In the genomic region with DNA sequence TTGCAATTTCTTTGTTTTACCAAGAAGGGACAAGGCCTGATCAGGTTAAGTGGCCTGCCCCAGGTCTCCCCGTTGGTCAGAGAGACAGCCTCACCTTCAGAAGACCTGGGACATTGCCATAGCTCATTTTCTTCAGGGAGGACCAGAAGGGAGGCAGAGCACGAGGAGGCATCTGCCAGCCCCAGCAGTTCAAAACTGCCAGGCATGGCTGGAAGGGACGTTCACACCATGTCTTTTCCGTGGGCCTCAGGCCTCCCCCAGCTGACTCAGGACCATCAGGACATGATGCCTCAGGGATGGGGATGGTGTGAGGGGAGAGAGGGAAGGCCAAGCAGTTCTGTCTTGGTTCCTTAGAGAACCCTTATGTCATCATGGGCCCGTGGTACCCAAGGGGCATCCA, we compare ENCODE assay signal across 19 cellular contexts. TPM values are rescaled to one million over a fixed set of nuclear protein-coding genes. Genes with fewer than 3 reads are reported as not detected.
A peak's percentile ranks its signal among the peaks of the same experiment; 100 is the strongest.
DNase-seq lines count a peak whose midpoint lies in the region; ATAC-seq, FAIRE-seq and TF ChIP-seq lines count a peak whose summit lies in the region.
"Had no signal": no experiment of that assay in that cellular context is flagged by ENCODE, and none has a peak within 500 bp of the region (broad histone marks: within the 10 kb centered on the region; RNA-seq: fewer than 3 reads in every experiment).

No MANE protein-coding gene starts in this region.

- H3K4me1 Mint-ChIP-seq in activated T-helper 2 cell treated with anti-CD3 and anti-CD28 coated beads, Interferon-gamma antibody, Interleukin-2, Interleukin-4, amounts not matched to agents 10 μg/mL and 5 μg/mL and 100 μg/mL, durations not matched to agents 14 hours and 24 hours and 36 hours (ENCODE audit: low read depth): peaks cover 4% of the 10 kb centered on the region
- peaks cover 12% of the 10 kb centered on the region for H3K4me1 Mint-ChIP-seq in osteocyte (ENCODE audit: unreplicated experiment)
- H3K4me1 Mint-ChIP-seq in WTC11: peaks cover 13% of the 10 kb centered on the region

- CTCF ChIA-PET in K562 (lab: Yijun Ruan, JAX; ENCODE audit: low intra/inter-chr PET ratio) (interaction anchor here (6.7 kb wide), 1 partner anchor 67 kb away, joined by 59 read pairs; no protein-coding TSS in a partner anchor), WTC11 (lab: Charles Lee) (interaction anchor here (4.8 to 6.2 kb wide), 3 partner anchors 10 to 68 kb away, joined by 42 to 92 read pairs (median 75); no protein-coding TSS in a partner anchor)

- TF ChIP-seq RAD21 in K562 (CRISPR knock-in tag; conservative IDR thresholded peaks at IDR 0.05 in 1 of 2, IDR thresholded peaks at IDR 0.05 in 1 of 2): no peak

- H3K36me3 ChIP-seq in K562 (ENCODE audit: control insufficient read depth, insufficient read depth, low read length): no peaks in the 10 kb centered on the region
- no peaks in the 10 kb centered on the region for H3K36me3 ChIP-seq in thyroid gland
- no peaks in the 10 kb centered on the region for H3K36me3 ChIP-seq in BE2C
- H3K36me3 ChIP-seq: BLaER1 had no signal

- H3K79me2 ChIP-seq in K562 (ENCODE audit: control insufficient read depth, insufficient read depth, low read length): no peaks in the 10 kb centered on the region

- H3K9me1 ChIP-seq in K562 (ENCODE audit: control insufficient read depth, insufficient read depth, low read length): no peaks in the 10 kb centered on the region

- H3K4me3 ChIP-seq in K562 (no peak overlapping the region), thyroid gland (replicated peaks in 1 of 3) (no peak overlapping the region), BE2C (ENCODE audit: low read depth, low read length) (no peak overlapping the region)
- H3K4me3 ChIP-seq: BLaER1, GM23248 had no signal

- H3K27me3 Mint-ChIP-seq in activated T-helper 2 cell treated with anti-CD3 and anti-CD28 coated beads, Interferon-gamma antibody, Interleukin-2, Interleukin-4, amounts not matched to agents 10 μg/mL and 5 μg/mL and 100 μg/mL, durations not matched to agents 14 hours and 24 hours and 36 hours (ENCODE audit: low read depth): peaks cover 31% of the 10 kb centered on the region
- peaks cover 12% of the 10 kb centered on the region for H3K27me3 Mint-ChIP-seq in osteocyte (ENCODE audit: unreplicated experiment)
- peaks cover 44% of the 10 kb centered on the region for H3K27me3 Mint-ChIP-seq in WTC11 (ENCODE audit: low read depth)

- TF ChIP-seq POLR2A in K562 (conservative IDR thresholded peaks at IDR 0.05): no peak
- no peak for TF ChIP-seq POLR2A in thyroid gland (IDR thresholded peaks at IDR 0.05)

- TF ChIP-seq CTCF in K562 (IDR thresholded peaks at IDR 0.05 in 2 of 3, conservative IDR thresholded peaks at IDR 0.05 in 1 of 3; ENCODE audit: insufficient read depth in 2 of 3, low read depth in 1 of 3, low read length in 3 of 3) (no peak), osteocyte (IDR thresholded peaks at IDR 0.05) (no peak), thyroid gland (IDR thresholded peaks at IDR 0.05) (no peak), WTC11 (IDR thresholded peaks at IDR 0.05) (no peak), BE2C (IDR thresholded peaks at IDR 0.05; ENCODE audit: low read depth, low read length) (no peak)

- in situ Hi-C loops in K562 (cut with MboI): no loop called here

- H4K20me1 ChIP-seq in K562 (replicated peaks; ENCODE audit: control insufficient read depth, insufficient read depth, low read length): peaks cover 21% of the 10 kb centered on the region

- ATAC-seq in K562: no peak
- ATAC-seq in WTC11: no peak
- ATAC-seq: CD8-positive, alpha-beta T cell had no signal

- H3K27ac ChIP-seq in K562 (ENCODE audit: extremely low read depth, low read depth, low read length) (no peak overlapping the region), thyroid gland (peak overlapping the region in 2 of 3 donors; percentile 69 to 75)
- H3K27ac ChIP-seq: BLaER1, C4-2B, GM23248 had no signal

- no peaks in the 10 kb centered on the region for H3K36me3 Mint-ChIP-seq in activated T-helper 2 cell treated with anti-CD3 and anti-CD28 coated beads, Interferon-gamma antibody, Interleukin-2, Interleukin-4, amounts not matched to agents 10 μg/mL and 5 μg/mL and 100 μg/mL, durations not matched to agents 14 hours and 24 hours and 36 hours (ENCODE audit: low read depth)
- H3K36me3 Mint-ChIP-seq in osteocyte (ENCODE audit: unreplicated experiment) (no peaks in the 10 kb centered on the region), WTC11 (no peaks in the 10 kb centered on the region)
- H3K36me3 Mint-ChIP-seq: CD8-positive, alpha-beta T cell had no signal

- intact Hi-C loops in activated T-helper 2 cell treated with anti-CD3 and anti-CD28 coated beads, Interferon-gamma antibody, Interleukin-2, Interleukin-4, amounts not matched to agents 10 μg/mL and 5 μg/mL and 100 μg/mL, durations not matched to agents 14 hours and 24 hours and 36 hours (cut with micrococcal nuclease): no loop called here
- intact Hi-C loops in K562 (cut with micrococcal nuclease): no loop called here
- intact Hi-C loops in thyroid gland (cut with DNase I): no loop called here

- POLR2A ChIA-PET in K562 (lab: Yijun Ruan, JAX): interaction anchor here (0.6 kb wide), 1 partner anchor 240 kb away, joined by 3 read pairs; no protein-coding TSS in a partner anchor
- POLR2A ChIA-PET in WTC11 (lab: Charles Lee): no interaction called here

- H3K4me3 Mint-ChIP-seq in activated T-helper 2 cell treated with anti-CD3 and anti-CD28 coated beads, Interferon-gamma antibody, Interleukin-2, Interleukin-4, amounts not matched to agents 10 μg/mL and 5 μg/mL and 100 μg/mL, durations not matched to agents 14 hours and 24 hours and 36 hours (ENCODE audit: low read depth): no peak overlapping the region
- no peak overlapping the region for H3K4me3 Mint-ChIP-seq in osteocyte (ENCODE audit: unreplicated experiment)
- no peak overlapping the region for H3K4me3 Mint-ChIP-seq in WTC11
- H3K4me3 Mint-ChIP-seq: CD4-positive, CD25-positive, alpha-beta regulatory T cell; CD8-positive, alpha-beta T cell had no signal

- H3K27me3 ChIP-seq in K562 (ENCODE audit: control insufficient read depth in 2 of 2, insufficient read depth in 2 of 2, low read length in 2 of 2) (peaks cover 3 to 23% of the 10 kb centered on the region in 2 experiments; a peak in 4 of 5 replicates), thyroid gland (no peaks in the 10 kb centered on the region), BE2C (no peaks in the 10 kb centered on the region)

- H3K4me2 ChIP-seq in K562 (ENCODE audit: insufficient read depth, low read length): no peak overlapping the region
- H3K4me2 ChIP-seq: BLaER1 had no signal

- no peak overlapping the region for H3K27ac Mint-ChIP-seq in activated T-helper 2 cell treated with anti-CD3 and anti-CD28 coated beads, Interferon-gamma antibody, Interleukin-2, Interleukin-4, amounts not matched to agents 10 μg/mL and 5 μg/mL and 100 μg/mL, durations not matched to agents 14 hours and 24 hours and 36 hours
- H3K27ac Mint-ChIP-seq in osteocyte (ENCODE audit: unreplicated experiment) (no peak overlapping the region), WTC11 (no peak overlapping the region)
- H3K27ac Mint-ChIP-seq: CD8-positive, alpha-beta T cell had no signal

- H3K4me1 ChIP-seq in K562 (replicated peaks in 1 of 2; ENCODE audit: control insufficient read depth in 2 of 2, insufficient read depth in 2 of 2, low read length in 2 of 2) (peaks cover 2 to 12% of the 10 kb centered on the region in 2 experiments; a peak in 3 of 5 replicates), thyroid gland (peaks cover 31 to 50% of the 10 kb centered on the region in 2 donors), BE2C (no peaks in the 10 kb centered on the region)
- H3K4me1 ChIP-seq: Caco-2 had no signal

- no peaks in the 10 kb centered on the region for H3K9me3 Mint-ChIP-seq in activated T-helper 2 cell treated with anti-CD3 and anti-CD28 coated beads, Interferon-gamma antibody, Interleukin-2, Interleukin-4, amounts not matched to agents 10 μg/mL and 5 μg/mL and 100 μg/mL, durations not matched to agents 14 hours and 24 hours and 36 hours
- peaks cover 10% of the 10 kb centered on the region for H3K9me3 Mint-ChIP-seq in osteocyte (ENCODE audit: unreplicated experiment)
- no peaks in the 10 kb centered on the region for H3K9me3 Mint-ChIP-seq in WTC11
- H3K9me3 Mint-ChIP-seq: CD4-positive, CD25-positive, alpha-beta regulatory T cell; CD8-positive, alpha-beta T cell had no signal

- H3K9me3 ChIP-seq in K562 (replicated peaks; ENCODE audit: control insufficient read depth, insufficient read depth, low read depth, low read length) (no peaks in the 10 kb centered on the region), thyroid gland (no peaks in the 10 kb centered on the region), BE2C (no peaks in the 10 kb centered on the region)
- H3K9me3 ChIP-seq: BLaER1, Caco-2 had no signal

- no peak overlapping the region for H3K9ac ChIP-seq in K562 (ENCODE audit: insufficient read depth in 1 of 2, low read depth in 2 of 2, low read length in 2 of 2)
- H3K9ac ChIP-seq: BLaER1, GM23248 had no signal

- no peak for TF ChIP-seq EP300 in K562 (IDR thresholded peaks at IDR 0.05; ENCODE audit: low read length)

- no peak overlapping the region for H2AFZ ChIP-seq in K562 (ENCODE audit: low read depth, low read length)
- H2AFZ ChIP-seq: GM23248 had no signal

- DNase-seq in activated T-helper 2 cell treated with anti-CD3 and anti-CD28 coated beads, Interferon-gamma antibody, Interleukin-2, Interleukin-4, amounts not matched to agents 10 μg/mL and 5 μg/mL and 100 μg/mL, durations not matched to agents 14 hours and 24 hours and 36 hours (ENCODE audit: low spot score): peak; percentile 5
- DNase-seq in K562 (ENCODE audit: extremely low read depth in 1 of 4, low spot score in 3 of 4) (no peak), osteocyte (ENCODE audit: extremely low spot score, unreplicated experiment) (peak; percentile 70), thyroid gland (no peak), WTC11 (ENCODE audit: low spot score) (no peak), BE2C (no peak)
- DNase-seq: Caco-2; CD4-positive, CD25-positive, alpha-beta regulatory T cell; DMS153; DND-41; GM23248; H7; HCEC 1CT had no signal

- FAIRE-seq in K562 (lab: Jason Lieb, UNC): no peak
- FAIRE-seq: G401.6, GM12892, H1 had no signal

- whole genome bisulfite sequencing in K562 (ENCODE audit: insufficient coverage, low coverage, missing lambda C conversion rate): 0% methylated on average over 4 of the region's 5 CpGs
- WGBS in thyroid gland, 2 donors: 78 to 89% methylated on average over 5 of the region's 5 CpGs

- BruUV-seq in K562 (replicated peaks; lab: Mats Ljungman, UMichigan): no TSS peak

RNA-seq across cellular contexts. Expression of a gene that starts 16.5 kb away (rescaled TPM):
- total RNA-seq in activated T-helper 2 cell treated with anti-CD3 and anti-CD28 coated beads, Interferon-gamma antibody, Interleukin-2, Interleukin-4, amounts not matched to agents 10 μg/mL and 5 μg/mL and 100 μg/mL, durations not matched to agents 14 hours and 24 hours and 36 hours: 2.2 and 2.3 TPM in 2 replicates
- total RNA-seq in K562 (2011; cell fraction: chromatin; rRNA removed; ENCODE audit: low replicate concordance): 1.4 and 5.9 TPM in 2 replicates
- 0.67 and 1.2 TPM in 2 replicates for total RNA-seq in K562 (2011; cell fraction: nucleolus; rRNA removed)
- total RNA-seq in K562 (2011; cell fraction: nucleoplasm; rRNA removed): 3.4 and 9.5 TPM in 2 replicates
- total RNA-seq in K562 (2014; rRNA removed) (0.73 and 1.3 TPM in 2 replicates), K562 (2014; rRNA removed; fragmentation: Illumina TruSeq; extraction: Trizol) (1.4 and 1.5 TPM in 2 replicates), K562 (2015; rRNA removed; fragmentation: Illumina TruSeq; extraction: Trizol) (1.4 and 1.6 TPM in 2 replicates), K562 (2021) (1.1 and 1.2 TPM in 2 replicates), osteocyte (4.1 and 4.3 TPM in 2 replicates), thyroid gland (10 to 100 TPM; 25.1 to 41.3 (median 28.6) TPM), WTC11 (2021) (1.2 to 1.7 TPM (median 1.5 TPM) in 3 replicates)
- polyA plus RNA-seq in K562 (2011; rRNA removed) (1.0 and 1.2 TPM in 2 replicates), K562 (2014; fragmentation: Illumina TruSeq; extraction: Trizol) (0.96 and 1.5 TPM in 2 replicates), K562 (2014; fragmentation: Nextera tagmentation; extraction: Ambion mirVana) (under 1 TPM; 0.52 to 0.69 TPM), K562 (2014; rRNA removed) (0.91 and 1.1 TPM in 2 replicates)
- 0.19 and 0.86 TPM in 2 replicates for polyA plus RNA-seq in K562 (2011; cell fraction: cytosol; rRNA removed)
- 2.3 and 4.8 TPM in 2 replicates for polyA plus RNA-seq in K562 (2011; cell fraction: nucleus; rRNA removed)
- 1.1 and 2.3 TPM in 2 replicates for polyA plus RNA-seq in K562 (2012)
- 1.4 and 2.2 TPM in 2 replicates for polyA minus RNA-seq in K562 (2011; rRNA and poly(A)+ RNA removed)
- 0.57 and 0.64 TPM in 2 replicates for polyA minus RNA-seq in K562 (2011; cell fraction: cytosol; rRNA and poly(A)+ RNA removed)
- polyA minus RNA-seq in K562 (2011; cell fraction: nucleus; rRNA and poly(A)+ RNA removed): 1.3 and 3.1 TPM in 2 replicates
- 4.0 TPM for polyA plus RNA-seq in BE2C (2012; ENCODE audit: insufficient read depth, insufficient read length, low read depth)

RNA-seq across cellular contexts. Expression of a gene that starts 28.3 kb away (rescaled TPM):
- 10.8 and 11.0 TPM in 2 replicates for total RNA-seq in activated T-helper 2 cell treated with anti-CD3 and anti-CD28 coated beads, Interferon-gamma antibody, Interleukin-2, Interleukin-4, amounts not matched to agents 10 μg/mL and 5 μg/mL and 100 μg/mL, durations not matched to agents 14 hours and 24 hours and 36 hours
- total RNA-seq in K562 (2011; cell fraction: chromatin; rRNA removed; ENCODE audit: low replicate concordance): 3.0 and 12.0 TPM in 2 replicates
- 3.2 and 4.1 TPM in 2 replicates for total RNA-seq in K562 (2011; cell fraction: nucleolus; rRNA removed)
- 7.8 and 14.4 TPM in 2 replicates for total RNA-seq in K562 (2011; cell fraction: nucleoplasm; rRNA removed)
- 10.7 and 13.8 TPM in 2 replicates for total RNA-seq in K562 (2014; rRNA removed)
- total RNA-seq in K562 (2014; rRNA removed; fragmentation: Illumina TruSeq; extraction: Trizol): 5.5 and 6.0 TPM in 2 replicates
- total RNA-seq in K562 (2015; rRNA removed; fragmentation: Illumina TruSeq; extraction: Trizol): 5.4 and 6.7 TPM in 2 replicates
- 10.6 and 11.1 TPM in 2 replicates for total RNA-seq in K562 (2021)
- 3.7 and 4.2 TPM in 2 replicates for polyA plus RNA-seq in K562 (2011; rRNA removed)
- polyA plus RNA-seq in K562 (2011; cell fraction: cytosol; rRNA removed): 1.4 and 2.0 TPM in 2 replicates
- polyA plus RNA-seq in K562 (2011; cell fraction: nucleus; rRNA removed): 3.7 and 4.1 TPM in 2 replicates
- polyA plus RNA-seq in K562 (2012): 4.9 and 5.4 TPM in 2 replicates
- 4.7 and 5.6 TPM in 2 replicates for polyA plus RNA-seq in K562 (2014; fragmentation: Illumina TruSeq; extraction: Trizol)
- polyA plus RNA-seq in K562 (2014; fragmentation: Nextera tagmentation; extraction: Ambion mirVana): 1 to 10 TPM; 3.2 to 4.2 TPM
- polyA plus RNA-seq in K562 (2014; rRNA removed): 3.9 and 4.7 TPM in 2 replicates
- polyA minus RNA-seq in K562 (2011; rRNA and poly(A)+ RNA removed): 5.7 and 8.2 TPM in 2 replicates
- polyA minus RNA-seq in K562 (2011; cell fraction: cytosol; rRNA and poly(A)+ RNA removed): 5.3 and 5.8 TPM in 2 replicates
- 6.5 and 12.2 TPM in 2 replicates for polyA minus RNA-seq in K562 (2011; cell fraction: nucleus; rRNA and poly(A)+ RNA removed)
- total RNA-seq in osteocyte: 11.4 and 11.5 TPM in 2 replicates
- 10 to 100 TPM; 37.4 to 60.5 (median 44.7) TPM for total RNA-seq in thyroid gland
- 6.0 to 9.0 TPM (median 6.4 TPM) in 3 replicates for total RNA-seq in WTC11 (2021)
- 36.3 TPM for polyA plus RNA-seq in BE2C (2012; ENCODE audit: insufficient read depth, insufficient read length, low read depth)

RNA-seq across cellular contexts. Expression of a gene that starts 32.7 kb away (rescaled TPM):
- total RNA-seq in activated T-helper 2 cell treated with anti-CD3 and anti-CD28 coated beads, Interferon-gamma antibody, Interleukin-2, Interleukin-4, amounts not matched to agents 10 μg/mL and 5 μg/mL and 100 μg/mL, durations not matched to agents 14 hours and 24 hours and 36 hours: 9.2 and 11.3 TPM in 2 replicates
- total RNA-seq in K562 (2011; cell fraction: chromatin; rRNA removed; ENCODE audit: low replicate concordance): 8.9 and 10.7 TPM in 2 replicates
- 20.3 and 25.2 TPM in 2 replicates for total RNA-seq in K562 (2011; cell fraction: nucleolus; rRNA removed)
- total RNA-seq in K562 (2011; cell fraction: nucleoplasm; rRNA removed): 20.1 and 20.5 TPM in 2 replicates
- total RNA-seq in K562 (2014; rRNA removed): 76.1 and 127 TPM in 2 replicates
- total RNA-seq in K562 (2014; rRNA removed; fragmentation: Illumina TruSeq; extraction: Trizol): 66.6 and 94.6 TPM in 2 replicates
- total RNA-seq in K562 (2015; rRNA removed; fragmentation: Illumina TruSeq; extraction: Trizol): 118 and 129 TPM in 2 replicates
- 76.2 and 86.6 TPM in 2 replicates for total RNA-seq in K562 (2021)
- 92.8 and 98.2 TPM in 2 replicates for polyA plus RNA-seq in K562 (2011; rRNA removed)
- polyA plus RNA-seq in K562 (2011; cell fraction: cytosol; rRNA removed): 97.9 and 207 TPM in 2 replicates
- polyA plus RNA-seq in K562 (2011; cell fraction: nucleus; rRNA removed): 39.9 and 50.7 TPM in 2 replicates
- 136 and 260 TPM in 2 replicates for polyA plus RNA-seq in K562 (2012)
- polyA plus RNA-seq in K562 (2014; fragmentation: Illumina TruSeq; extraction: Trizol): 139 and 150 TPM in 2 replicates
- 100 to 1,000 TPM; 363 to 422 TPM for polyA plus RNA-seq in K562 (2014; fragmentation: Nextera tagmentation; extraction: Ambion mirVana)
- polyA plus RNA-seq in K562 (2014; rRNA removed): 108 and 126 TPM in 2 replicates
- polyA minus RNA-seq in K562 (2011; rRNA and poly(A)+ RNA removed): 31.6 and 43.3 TPM in 2 replicates
- 48.6 and 56.5 TPM in 2 replicates for polyA minus RNA-seq in K562 (2011; cell fraction: cytosol; rRNA and poly(A)+ RNA removed)
- 22.5 and 23.8 TPM in 2 replicates for polyA minus RNA-seq in K562 (2011; cell fraction: nucleus; rRNA and poly(A)+ RNA removed)
- total RNA-seq in osteocyte: 26.7 and 29.8 TPM in 2 replicates
- total RNA-seq in thyroid gland: 100 to 1,000 TPM in 2 of 4 donors, 10 to 100 TPM in 2; 55.4 to 238 (median 112) TPM
- total RNA-seq in WTC11 (2021): 27.7 to 29.3 TPM (median 28.9 TPM) in 3 replicates
- 72.8 TPM for polyA plus RNA-seq in BE2C (2012; ENCODE audit: insufficient read depth, insufficient read length, low read depth)

Comparison
In these comparisons a context has a peak if more than half of its experiments do, and no peak if none do; other contexts are left out.
1. DNase-seq: peak in activated T-helper 2 cell treated with anti-CD3 and anti-CD28 coated beads, Interferon-gamma antibody, Interleukin-2, Interleukin-4, amounts not matched to agents 10 μg/mL and 5 μg/mL and 100 μg/mL, durations not matched to agents 14 hours and 24 hours and 36 hours (single experiment) and osteocyte (single experiment); none in K562 (0 of 4), thyroid gland (0 of 2), WTC11 (single experiment) and BE2C (single experiment).